In genomic region chr1:58784758-58785423, GRCh38 we compare ENCODE assay signal across 8 cellular contexts. TPM values are rescaled to one million over a fixed set of nuclear protein-coding genes. Genes with fewer than 3 reads are reported as not detected.
A peak's percentile ranks its signal among the peaks of the same experiment; 100 is the strongest.
DNase-seq lines count a peak whose midpoint lies in the region; ATAC-seq and TF ChIP-seq lines count a peak whose summit lies in the region.

No MANE protein-coding gene starts in this region.

- H3K4me3 Mint-ChIP-seq in chondrocyte (ENCODE audit: unreplicated experiment): peak overlapping the region; percentile 88

- DNase-seq in GOT3 (lab: John Stamatoyannopoulos, UW) (peak; percentile 74), NCI-H345 treated with DMSO at 0.1 percent for 48 hours (lab: John Stamatoyannopoulos, UW; ENCODE audit: unreplicated experiment) (peak; percentile 79), chondrocyte (ENCODE audit: low spot score) (peak; percentile 94), kidney glomerular epithelial cell (lab: John Stamatoyannopoulos, UW) (peak; percentile 91)
- DNase-seq in activated CD4-positive, alpha-beta T cell treated with anti-CD3 and anti-CD28 coated beads for 24 hours (ENCODE audit: low read depth in 2 of 2): peak; percentile 56 to 57
- peak; percentile 57 to 70 for DNase-seq in stimulated activated CD4-positive, alpha-beta T cell treated with anti-CD3 and anti-CD28 coated beads, Interleukin-15, amount 100 ng/mL, for 1 hour (ENCODE audit: low read depth in 1 of 2, low spot score in 1 of 2)

- peak overlapping the region; percentile 94 for H3K4me2 ChIP-seq in BLaER1

- H4K20me1 ChIP-seq in BLaER1: peaks cover 28% of the 10 kb centered on the region

- peaks cover 52% of the 10 kb centered on the region for H3K4me1 Mint-ChIP-seq in chondrocyte (ENCODE audit: low read depth)

- peak overlapping the region; percentile 93 for H3K9ac ChIP-seq in BLaER1

- peak overlapping the region; percentile 99 for H3K27ac Mint-ChIP-seq in chondrocyte (ENCODE audit: unreplicated experiment)

- peak; percentile 91 for TF ChIP-seq CTCF in chondrocyte (IDR thresholded peaks at IDR 0.05)

- H3K27ac ChIP-seq in BLaER1: peak overlapping the region; percentile 94

- no peaks in the 10 kb centered on the region for H3K27me3 Mint-ChIP-seq in chondrocyte (ENCODE audit: low read depth)

- peaks cover 20% of the 10 kb centered on the region for H3K36me3 Mint-ChIP-seq in chondrocyte (ENCODE audit: low read depth)

- peaks cover 22% of the 10 kb centered on the region for H3K4me1 ChIP-seq in BLaER1

- peaks cover 8% of the 10 kb centered on the region; the same call in 1 of the 2 replicates for H3K27me3 ChIP-seq in BLaER1

- peak overlapping the region; percentile 82 for H3K4me3 ChIP-seq in BLaER1

- ATAC-seq in GM21526 (IDR thresholded peaks at IDR 0.05; ENCODE audit: low FRiP score, unreplicated experiment): no peak

- no peaks in the 10 kb centered on the region for H3K9me3 ChIP-seq in BLaER1

- no peaks in the 10 kb centered on the region for H3K36me3 ChIP-seq in BLaER1

- peaks cover 10% of the 10 kb centered on the region for H3K9me3 Mint-ChIP-seq in chondrocyte (ENCODE audit: low read depth)

RNA-seq across cellular contexts. Expression of gene JUN, which starts 1.0 kb away (rescaled TPM):
- total RNA-seq in chondrocyte: 74.9 to 98.8 TPM (median 92.3 TPM) in 3 replicates
